In genomic region chr2:64283641-64284371, GRCh38 we compare ENCODE assay signal across 7 cellular contexts.
DNase-seq lines count a peak whose midpoint lies in the region; ATAC-seq and TF ChIP-seq lines count a peak whose summit lies in the region.

No MANE protein-coding gene starts in this region.

- no peaks in the 10 kb centered on the region for H3K27me3 ChIP-seq in right lobe of liver
- H3K27me3 ChIP-seq in esophagus squamous epithelium, result no peaks in the 10 kb centered on the region

- H3K4me1 ChIP-seq in HEK293 (ENCODE audit: control insufficient read depth, insufficient read depth, low read length), result no peaks in the 10 kb centered on the region
- H3K4me1 ChIP-seq in right lobe of liver, result no peaks in the 10 kb centered on the region
- peaks cover 0 to 18% (median 3%) of the 10 kb centered on the region in 3 donors for H3K4me1 ChIP-seq in esophagus squamous epithelium

- intact Hi-C loops in right lobe of liver (cut with DNase I) (no loop called here), esophagus squamous epithelium (cut with DNase I) (no loop called here)

- CTCF ChIA-PET in HEK293 (lab: Yijun Ruan, JAX), result no interaction called here

- H3K9me3 ChIP-seq in HEK293 (ENCODE audit: control insufficient read depth, insufficient read depth, low read depth, low read length), result no peaks in the 10 kb centered on the region
- no peaks in the 10 kb centered on the region for H3K9me3 ChIP-seq in right lobe of liver
- H3K9me3 ChIP-seq in esophagus squamous epithelium, result no peaks in the 10 kb centered on the region

- TF ChIP-seq CTCF in HEK293 (tag by site-specific recombination; IDR thresholded peaks at IDR 0.05) (no peak), right lobe of liver (IDR thresholded peaks at IDR 0.05) (no peak), esophagus squamous epithelium (IDR thresholded peaks at IDR 0.05) (no peak)

- H3K4me3 ChIP-seq in HEK293 (ENCODE audit: low read depth, low read length), result no peak overlapping the region
- no peak overlapping the region for H3K4me3 ChIP-seq in right lobe of liver
- peak overlapping the region in 1 of 4 donors; percentile 34 for H3K4me3 ChIP-seq in esophagus squamous epithelium

- ATAC-seq in GM18868 (IDR thresholded peaks at IDR 0.05; ENCODE audit: unreplicated experiment), result peak; percentile 94
- ATAC-seq in right lobe of liver, result peak; percentile 55 to 80 (median 69)

- WGBS in right lobe of liver (ENCODE audit: insufficient coverage, low coverage, low lambda C conversion rate, missing lambda C conversion rate), result 70% methylated on average over 16 of the region's 16 CpGs
- WGBS in esophagus squamous epithelium, 2 donors, result 48 to 74% methylated on average over 16 of the region's 16 CpGs

- no peak for TF ChIP-seq POLR2A in right lobe of liver (IDR thresholded peaks at IDR 0.05)
- no peak for TF ChIP-seq POLR2A in esophagus squamous epithelium (IDR thresholded peaks at IDR 0.05)

- H3K36me3 ChIP-seq in HEK293 (ENCODE audit: control insufficient read depth in 2 of 2, insufficient read depth in 1 of 2, low read length in 2 of 2) (no peaks in the 10 kb centered on the region), right lobe of liver (no peaks in the 10 kb centered on the region), esophagus squamous epithelium (no peaks in the 10 kb centered on the region)

- DNase-seq in RPMI8226, result peak; percentile 80
- no peak for DNase-seq in right lobe of liver
- no peak for DNase-seq in occipital lobe (lab: John Stamatoyannopoulos, UW)
- DNase-seq in esophagus squamous epithelium (lab: John Stamatoyannopoulos, UW), result no peak
- DNase-seq in stimulated activated CD4-positive, alpha-beta T cell treated with anti-CD3 and anti-CD28 coated beads, Interleukin-15, amount 100 ng/mL, for 24 hours, result no peak

- POLR2A ChIA-PET in HEK293 (lab: Yijun Ruan, JAX), result no interaction called here

- H3K27ac ChIP-seq in HEK293 (ENCODE audit: extremely low read depth, low read depth, low read length), result no peak overlapping the region
- H3K27ac ChIP-seq in right lobe of liver, result peak overlapping the region in 2 of 3 donors; percentile 3 to 9
- peak overlapping the region in 2 of 4 donors; percentile 36 to 60 for H3K27ac ChIP-seq in esophagus squamous epithelium

TF ChIP-seq in HEK293, 187 proteins besides CTCF, POLR2A, EP300 and RAD21:
- TF ChIP-seq ZBTB17 (tag by site-specific recombination; IDR thresholded peaks at IDR 0.05), result peak; percentile 60
- TF ChIP-seq GLIS2 (tag by site-specific recombination; IDR thresholded peaks at IDR 0.05), result no peak
